In the genomic region with DNA sequence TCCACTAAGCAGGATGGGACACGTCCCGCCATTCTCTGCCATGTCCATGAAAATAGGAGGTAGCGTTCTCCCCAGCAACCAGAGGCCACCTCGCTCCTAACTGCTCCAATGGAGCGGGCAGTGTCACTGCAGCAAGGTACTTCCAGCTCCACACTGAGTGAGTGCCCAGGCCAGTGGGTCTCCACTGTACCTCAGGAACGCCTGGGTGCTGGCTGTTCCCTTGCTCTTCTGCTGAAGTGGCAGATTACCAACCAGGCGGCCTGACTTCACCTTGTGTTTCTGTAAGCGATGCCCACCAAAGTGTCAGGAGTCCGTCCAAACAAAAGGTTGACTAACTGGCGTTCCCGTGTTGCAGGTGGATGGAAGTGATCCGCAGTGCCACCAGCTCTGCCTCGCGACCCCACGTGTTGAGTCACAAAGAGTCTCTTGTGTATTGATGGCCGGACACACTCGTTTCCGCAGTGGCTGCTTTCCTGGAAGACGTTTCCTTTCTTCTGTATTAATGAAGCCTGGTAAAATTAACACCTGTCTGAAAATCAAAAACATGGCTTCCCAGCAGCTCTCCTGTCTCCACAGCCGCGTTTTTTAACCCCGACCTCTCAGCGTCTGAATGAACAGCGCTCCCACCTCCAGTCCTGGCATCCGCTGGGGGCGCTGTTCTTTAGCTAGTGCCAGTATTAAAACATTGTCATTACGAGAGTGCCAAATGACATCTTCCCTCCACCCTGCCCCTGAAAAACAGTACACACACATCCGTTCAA, we compare ENCODE assay signal across 8 cellular contexts.
A peak's percentile ranks its signal among the peaks of the same experiment; 100 is the strongest.
DNase-seq lines count a peak whose midpoint lies in the region; ATAC-seq and TF ChIP-seq lines count a peak whose summit lies in the region.

No MANE protein-coding gene starts in this region.

- H3K9me3 ChIP-seq in BLaER1 treated with 17β-estradiol and CSF1 and Interleukin-3, amounts not matched to agents 10 nM and 100 nM (replicated peaks in 1 of 11) = no peaks in the 10 kb centered on the region
- H3K9me3 ChIP-seq in heart left ventricle = no peaks in the 10 kb centered on the region

- H3K27ac Mint-ChIP-seq in activated CD4-positive, alpha-beta T cell treated with anti-CD3 and anti-CD28 coated beads, Interleukin-2, amount 10 ng/mL, durations not matched to agents 7 days and 5 days = peak overlapping the region; percentile 36

- no peaks in the 10 kb centered on the region for H3K9me3 Mint-ChIP-seq in activated CD4-positive, alpha-beta T cell treated with anti-CD3 and anti-CD28 coated beads, Interleukin-2, amount 10 ng/mL, durations not matched to agents 7 days and 5 days

- no peak overlapping the region for H3K4me3 ChIP-seq in BLaER1 treated with 17β-estradiol and CSF1 and Interleukin-3, amounts not matched to agents 10 nM and 100 nM
- H3K4me3 ChIP-seq in heart left ventricle = no peak overlapping the region

- WGBS in heart left ventricle, 4 donors = 57 to 66% (median 63%) methylated on average over 27 to 28 of the region's 28 CpGs

- H3K27me3 ChIP-seq in BLaER1 treated with 17β-estradiol and CSF1 and Interleukin-3, amounts not matched to agents 10 nM and 100 nM = no peaks in the 10 kb centered on the region
- H3K27me3 ChIP-seq in heart left ventricle = no peaks in the 10 kb centered on the region

- no peak for TF ChIP-seq POLR2A in heart left ventricle (IDR thresholded peaks at IDR 0.05)

- intact Hi-C loops in heart left ventricle (cut with DNase I) = loop anchor here (2.0 to 10.0 kb wide), 11 partner anchors 34 to 593 kb away; a partner anchor contains a TSS

- no peak for ATAC-seq in heart left ventricle
- no peak for ATAC-seq in GM21515 (IDR thresholded peaks at IDR 0.05; ENCODE audit: unreplicated experiment)

- H3K4me1 ChIP-seq in BLaER1 treated with 17β-estradiol and CSF1 and Interleukin-3, amounts not matched to agents 10 nM and 100 nM = peaks cover 21 to 62% (median 57%) of the 10 kb centered on the region in 10 experiments
- H3K4me1 ChIP-seq in heart left ventricle = peaks cover 0 to 45% (median 29%) of the 10 kb centered on the region in 12 donors

- CTCF ChIA-PET in HEK293T (lab: Yijun Ruan, JAX) = interaction anchor here (0.6 to 1.5 kb wide), 10 partner anchors 10 to 1235 kb away, joined by 3 to 8 read pairs (median 3); no protein-coding TSS in a partner anchor
- CTCF ChIA-PET in activated CD4-positive, alpha-beta T cell treated with anti-CD3 and anti-CD28 coated beads, Interleukin-2, amount 10 ng/mL, durations not matched to agents 7 days and 5 days (lab: Charles Lee) = interaction anchor here (0.6 to 1.7 kb wide), 5 partner anchors 12 to 205 kb away, joined by 3 to 6 read pairs (median 3); no protein-coding TSS in a partner anchor

- no peaks in the 10 kb centered on the region for H3K27me3 Mint-ChIP-seq in activated CD4-positive, alpha-beta T cell treated with anti-CD3 and anti-CD28 coated beads, Interleukin-2, amount 10 ng/mL, durations not matched to agents 7 days and 5 days

- H3K36me3 Mint-ChIP-seq in activated CD4-positive, alpha-beta T cell treated with anti-CD3 and anti-CD28 coated beads, Interleukin-2, amount 10 ng/mL, durations not matched to agents 7 days and 5 days (ENCODE audit: low read depth) = peaks cover 40% of the 10 kb centered on the region

- H4K20me1 ChIP-seq in BLaER1 treated with 17β-estradiol and CSF1 and Interleukin-3, amounts not matched to agents 10 nM and 100 nM = peaks cover 80 to 100% (median 91%) of the 10 kb centered on the region in 11 experiments; a peak in 21 of 22 replicates

- H3K36me3 ChIP-seq in BLaER1 treated with 17β-estradiol and CSF1 and Interleukin-3, amounts not matched to agents 10 nM and 100 nM = peaks cover 32 to 74% (median 55%) of the 10 kb centered on the region in 11 experiments
- H3K36me3 ChIP-seq in heart left ventricle = peaks cover 0 to 56% (median 29%) of the 10 kb centered on the region in 9 donors

- H3K4me2 ChIP-seq in BLaER1 treated with 17β-estradiol and CSF1 and Interleukin-3, amounts not matched to agents 10 nM and 100 nM = peak overlapping the region; percentile 30 to 80 (median 64); a peak in 21 of 22 replicates

- H3K27ac ChIP-seq in BLaER1 treated with 17β-estradiol and CSF1 and Interleukin-3, amounts not matched to agents 10 nM and 100 nM = no peak overlapping the region; a peak in 1 of 22 replicates
- H3K27ac ChIP-seq in heart left ventricle = peak overlapping the region in 1 of 12 donors; percentile 19

- H3K4me3 Mint-ChIP-seq in activated CD4-positive, alpha-beta T cell treated with anti-CD3 and anti-CD28 coated beads, Interleukin-2, amount 10 ng/mL, durations not matched to agents 7 days and 5 days = no peak overlapping the region

- peaks cover 39% of the 10 kb centered on the region for H3K4me1 Mint-ChIP-seq in activated CD4-positive, alpha-beta T cell treated with anti-CD3 and anti-CD28 coated beads, Interleukin-2, amount 10 ng/mL, durations not matched to agents 7 days and 5 days

- TF ChIP-seq CTCF in heart left ventricle (IDR thresholded peaks at IDR 0.05) = peak; percentile 26 to 72 (median 57)

- H3K9ac ChIP-seq in BLaER1 treated with 17β-estradiol and CSF1 and Interleukin-3, amounts not matched to agents 10 nM and 100 nM = 0 out of 22 replicates have a peak overlapping the region, but pooled peaks of 1 of the 11 experiments have one; percentile 10

- DNase-seq in HEK293T (ENCODE audit: extremely low spot score) (peak; percentile 51), heart left ventricle (peak in 3 of 5 donors; percentile 52 to 75 (median 63)), superior temporal gyrus (ENCODE audit: extremely low spot score) (peak; percentile 86), RKO (ENCODE audit: low spot score) (no peak)
- DNase-seq in activated CD4-positive, alpha-beta T cell treated with anti-CD3 and anti-CD28 coated beads, Interleukin-2, amount 10 ng/mL, durations not matched to agents 7 days and 5 days = no peak
- DNase-seq in activated CD4-positive, CD25-positive, alpha-beta regulatory T cell (lab: John Stamatoyannopoulos, UW) = no peak

- POLR2A ChIA-PET in HEK293T (lab: Yijun Ruan, JAX) = no interaction called here
- POLR2A ChIA-PET in activated CD4-positive, alpha-beta T cell treated with anti-CD3 and anti-CD28 coated beads, Interleukin-2, amount 10 ng/mL, durations not matched to agents 7 days and 5 days (lab: Charles Lee) = no interaction called here

TF ChIP-seq in HEK293T, 16 proteins besides CTCF, POLR2A, EP300 and RAD21:
- TF ChIP-seq NFRKB (IDR thresholded peaks at IDR 0.05) = no peak
- no peak for TF ChIP-seq FOXM1 (IDR thresholded peaks at IDR 0.05; ENCODE audit: borderline replicate concordance)
- TF ChIP-seq SP1 (IDR thresholded peaks at IDR 0.05) = no peak
- no peak for TF ChIP-seq HDGF (IDR thresholded peaks at IDR 0.05; ENCODE audit: borderline replicate concordance)
- no peak for TF ChIP-seq ZNF384 (IDR thresholded peaks at IDR 0.05)
- TF ChIP-seq, protein P1, sequence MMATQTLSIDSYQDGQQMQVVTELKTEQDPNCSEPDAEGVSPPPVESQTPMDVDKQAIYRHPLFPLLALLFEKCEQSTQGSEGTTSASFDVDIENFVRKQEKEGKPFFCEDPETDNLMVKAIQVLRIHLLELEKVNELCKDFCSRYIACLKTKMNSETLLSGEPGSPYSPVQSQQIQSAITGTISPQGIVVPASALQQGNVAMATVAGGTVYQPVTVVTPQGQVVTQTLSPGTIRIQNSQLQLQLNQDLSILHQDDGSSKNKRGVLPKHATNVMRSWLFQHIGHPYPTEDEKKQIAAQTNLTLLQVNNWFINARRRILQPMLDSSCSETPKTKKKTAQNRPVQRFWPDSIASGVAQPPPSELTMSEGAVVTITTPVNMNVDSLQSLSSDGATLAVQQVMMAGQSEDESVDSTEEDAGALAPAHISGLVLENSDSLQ (IDR thresholded peaks at IDR 0.05) = no peak
- TF ChIP-seq L3MBTL2 (conservative IDR thresholded peaks at IDR 0.05) = no peak
- TF ChIP-seq SUZ12 (IDR thresholded peaks at IDR 0.05) = no peak
- no peak for TF ChIP-seq CTBP1 (IDR thresholded peaks at IDR 0.05; ENCODE audit: borderline replicate concordance)

Comparison
In these comparisons a context has a peak if more than half of its experiments do, and no peak if none do; other contexts are left out.
1. DNase-seq: peak in HEK293T (single experiment), heart left ventricle (3 of 5) and superior temporal gyrus (single experiment); none in activated CD4-positive, alpha-beta T cell treated with anti-CD3 and anti-CD28 coated beads, Interleukin-2, amount 10 ng/mL, durations not matched to agents 7 days and 5 days (single experiment), activated CD4-positive, CD25-positive, alpha-beta regulatory T cell (0 of 4) and RKO (single experiment).